12 cellular contexts compared by ENCODE assay signal in genomic region chr2:234293973-234294372, GRCh38.
DNase-seq lines count a peak whose midpoint lies in the region; ATAC-seq and TF ChIP-seq lines count a peak whose summit lies in the region.
"Had no signal": no experiment of that assay in that cellular context is flagged by ENCODE, and none has a peak within 500 bp of the region (broad histone marks: within the 10 kb centered on the region; RNA-seq: fewer than 3 reads in every experiment).

No MANE protein-coding gene starts in this region.

- no peaks in the 10 kb centered on the region for H3K36me3 ChIP-seq in OCI-LY7 (ENCODE audit: insufficient read depth, low read length)
- no peaks in the 10 kb centered on the region for H3K36me3 ChIP-seq in thymus (ENCODE audit: control insufficient read depth, insufficient read depth)
- H3K36me3 ChIP-seq: thyroid gland had no signal

- DNase-seq in activated naive CD4-positive, alpha-beta T cell treated with Interleukin-2 at 50 U/mL for 16 hours = peak; percentile 13
- DNase-seq in activated naive CD4-positive, alpha-beta T cell (lab: John Stamatoyannopoulos, UW) = no peak
- peak; percentile 77 for DNase-seq in OCI-LY7 (ENCODE audit: low spot score)
- DNase-seq in chondrocyte (ENCODE audit: low spot score) = no peak
- DNase-seq in GM19238 (ENCODE audit: insufficient read length, low spot score) = no peak
- DNase-seq: DMS79, thyroid gland had no signal

- H3K27ac ChIP-seq in OCI-LY7 (ENCODE audit: low read depth, low read length, poor library complexity, severe bottlenecking) = peak overlapping the region; percentile 97
- H3K27ac ChIP-seq in thymus (ENCODE audit: low read depth) = peak overlapping the region; percentile 80
- H3K27ac ChIP-seq: epithelial cell of prostate, thyroid gland had no signal

- intact Hi-C loops in OCI-LY7 (cut with micrococcal nuclease; ENCODE audit: unreplicated experiment) = loop anchor here (1.0 kb wide), 1 partner anchor 132 kb away; no protein-coding TSS in a partner anchor

- H3K27me3 ChIP-seq in thymus (ENCODE audit: control insufficient read depth, insufficient read depth) = no peaks in the 10 kb centered on the region
- H3K27me3 ChIP-seq: thyroid gland had no signal

- no peak overlapping the region for H3K27ac Mint-ChIP-seq in chondrocyte (ENCODE audit: unreplicated experiment)

- H3K9me3 ChIP-seq in OCI-LY7 (ENCODE audit: low read length) (no peaks in the 10 kb centered on the region), thymus (ENCODE audit: control insufficient read depth) (no peaks in the 10 kb centered on the region)
- H3K9me3 ChIP-seq: thyroid gland had no signal

- no peaks in the 10 kb centered on the region for H3K9me3 Mint-ChIP-seq in chondrocyte (ENCODE audit: low read depth)

- POLR2A ChIA-PET in OCI-LY7 (lab: Charles Lee) = interaction anchor here (0.5 to 6.2 kb wide), 8 partner anchors 52 to 334 kb away, joined by 3 to 60 read pairs (median 4); partner anchors contain the start of gene ARL4C

- peak overlapping the region; percentile 53; the same call in 1 of the 2 replicates for H2AFZ ChIP-seq in OCI-LY7 (ENCODE audit: low read length)

- H3K4me1 Mint-ChIP-seq in chondrocyte (ENCODE audit: low read depth) = peaks cover 32% of the 10 kb centered on the region

- peak overlapping the region; percentile 54 for H3K4me3 ChIP-seq in OCI-LY7 (ENCODE audit: low read depth, low read length, poor library complexity, severe bottlenecking)
- H3K4me3 ChIP-seq in thymus (ENCODE audit: low read length) = no peak overlapping the region
- H3K4me3 ChIP-seq: lung, thyroid gland had no signal

- CTCF ChIA-PET in OCI-LY7 (lab: Charles Lee; ENCODE audit: unreplicated experiment) = interaction anchor here (1.0 to 1.8 kb wide), 2 partner anchors 11 to 118 kb away, joined by 3 to 4 read pairs; no protein-coding TSS in a partner anchor

- no peaks in the 10 kb centered on the region for H3K9me2 ChIP-seq in OCI-LY7 (ENCODE audit: insufficient read depth, low read length)

- no peaks in the 10 kb centered on the region for H3K79me2 ChIP-seq in OCI-LY7 (ENCODE audit: insufficient read depth, low read depth, low read length)

- no peaks in the 10 kb centered on the region for H3K36me3 Mint-ChIP-seq in chondrocyte (ENCODE audit: low read depth)

- no peak overlapping the region for H3K4me3 Mint-ChIP-seq in chondrocyte (ENCODE audit: unreplicated experiment)

- BruUV-seq in OCI-LY7 (replicated peaks; lab: Mats Ljungman, UMichigan) = no TSS peak

- H3K4me2 ChIP-seq in OCI-LY7 (ENCODE audit: low read length) = peak overlapping the region; percentile 72

- H4K20me1 ChIP-seq in OCI-LY7 (ENCODE audit: insufficient read depth, low read length) = no peaks in the 10 kb centered on the region

- H3K27me3 Mint-ChIP-seq in chondrocyte (ENCODE audit: low read depth) = no peaks in the 10 kb centered on the region

- ATAC-seq in HG02798 (IDR thresholded peaks at IDR 0.05; ENCODE audit: poor library complexity, unreplicated experiment) (no peak), GM18907 (IDR thresholded peaks at IDR 0.05; ENCODE audit: unreplicated experiment) (no peak)

- TF ChIP-seq CTCF in OCI-LY7 (conservative IDR thresholded peaks at IDR 0.05; ENCODE audit: low read length) (peak; percentile 77), chondrocyte (IDR thresholded peaks at IDR 0.05) (peak; percentile 29)

- H3K4me1 ChIP-seq in OCI-LY7 (ENCODE audit: insufficient read depth, low read length, poor library complexity, severe bottlenecking) (peaks cover 67% of the 10 kb centered on the region), thymus (ENCODE audit: control insufficient read depth, insufficient read depth, low read length) (peaks cover 41% of the 10 kb centered on the region)
- H3K4me1 ChIP-seq: thyroid gland had no signal

- WGBS in thymus = 56% methylated on average over 4 of the region's 4 CpGs

Comparison
In these comparisons a context has a peak if more than half of its experiments do, and no peak if none do; other contexts are left out.
1. DNase-seq: peak in activated naive CD4-positive, alpha-beta T cell treated with Interleukin-2 at 50 U/mL for 16 hours (single experiment) and OCI-LY7 (single experiment); none in activated naive CD4-positive, alpha-beta T cell (0 of 4), chondrocyte (single experiment) and GM19238 (single experiment).